ENCODE assay signal across 10 cellular contexts in genomic region chr7:25720427-25720826, GRCh38.
DNase-seq lines count a peak whose midpoint lies in the region; ATAC-seq and TF ChIP-seq lines count a peak whose summit lies in the region.
"Had no signal": no experiment of that assay in that cellular context is flagged by ENCODE, and none has a peak within 500 bp of the region (broad histone marks: within the 10 kb centered on the region; RNA-seq: fewer than 3 reads in every experiment).

No MANE protein-coding gene starts in this region.

- no peaks in the 10 kb centered on the region for H3K9me3 ChIP-seq in Loucy (ENCODE audit: insufficient read depth, low read depth, low read length)
- H3K9me3 ChIP-seq: BLaER1 had no signal

- intact Hi-C loops in dorsolateral prefrontal cortex (cut with DNase I), result loop anchor here in 1 of 2 donors (5.0 kb wide), 1 partner anchor 132 kb away; no protein-coding TSS in a partner anchor

- H3F3A ChIP-seq in Loucy (ENCODE audit: low read depth), result no peaks in the 10 kb centered on the region

- CTCF ChIA-PET in GM10248 (lab: Yijun Ruan, JAX), result interaction anchor here (0.6 to 1.5 kb wide), 6 partner anchors 9 to 134 kb away, joined by 3 to 6 read pairs (median 4); no protein-coding TSS in a partner anchor

- POLR2A ChIA-PET in GM10248 (lab: Yijun Ruan, JAX), result no interaction called here

- TF ChIP-seq CTCF in Loucy (conservative IDR thresholded peaks at IDR 0.05; ENCODE audit: low read length) (peak; percentile 73), dorsolateral prefrontal cortex (IDR thresholded peaks at IDR 0.05 in 54 of 56, conservative IDR thresholded peaks at IDR 0.05 in 2 of 56; ENCODE audit: low read depth in 1 of 56, partially characterized antibody in 56 of 56) (peak in 53 of 56 donors; percentile 20 to 61 (median 44)), retinal pigment epithelial cell (conservative IDR thresholded peaks at IDR 0.05; ENCODE audit: low read depth, low read length) (peak; percentile 43), GM10248 (IDR thresholded peaks at IDR 0.05; ENCODE audit: control extremely low read depth, extremely low read depth, low read depth, missing control alignments) (no peak)

- H3K27ac ChIP-seq in dorsolateral prefrontal cortex, result no peak overlapping the region
- H3K27ac ChIP-seq: BLaER1 had no signal

- no peak overlapping the region for H3K4me2 ChIP-seq in Loucy (ENCODE audit: low read depth, low read length, poor library complexity, severe bottlenecking)
- H3K4me2 ChIP-seq: BLaER1 had no signal

- no peak overlapping the region for H3K9ac ChIP-seq in Loucy (ENCODE audit: low read depth, low read length, poor library complexity, severe bottlenecking)
- H3K9ac ChIP-seq: BLaER1 had no signal

- DNase-seq in NCI-H2107 treated with DMSO at 0.1 percent for 48 hours (lab: John Stamatoyannopoulos, UW; ENCODE audit: unreplicated experiment) (peak; percentile 20), NCI-H2107 (lab: John Stamatoyannopoulos, UW) (no peak), dorsolateral prefrontal cortex (no peak), retinal pigment epithelial cell (ENCODE audit: low read depth) (no peak), GM10248 (ENCODE audit: extremely low spot score) (no peak)
- DNase-seq: activated naive CD8-positive, alpha-beta T cell treated with anti-CD3 and anti-CD28 coated beads, Interleukin-2, amount 10 ng/mL, durations not matched to agents 7 days and 5 days had no signal

- no peak overlapping the region for H3K4me3 ChIP-seq in Loucy (ENCODE audit: low read length, poor library complexity, severe bottlenecking)
- H3K4me3 ChIP-seq in dorsolateral prefrontal cortex, result no peak overlapping the region
- H3K4me3 ChIP-seq in retinal pigment epithelial cell (ENCODE audit: low read length), result no peak overlapping the region
- H3K4me3 ChIP-seq: BLaER1 had no signal

- ATAC-seq in GM21576 (IDR thresholded peaks at IDR 0.05; ENCODE audit: unreplicated experiment) (no peak), HG03139 (IDR thresholded peaks at IDR 0.05; ENCODE audit: unreplicated experiment) (no peak)

- H3K4me1 ChIP-seq in Loucy (ENCODE audit: insufficient read depth, low read length, poor library complexity, severe bottlenecking), result no peaks in the 10 kb centered on the region
- H3K4me1 ChIP-seq: BLaER1 had no signal

- H3K27me3 ChIP-seq in Loucy (ENCODE audit: insufficient read depth, low read length, poor library complexity, severe bottlenecking) (no peaks in the 10 kb centered on the region), dorsolateral prefrontal cortex (no peaks in the 10 kb centered on the region)
- H3K27me3 ChIP-seq: BLaER1 had no signal

- H4K20me1 ChIP-seq in Loucy (ENCODE audit: insufficient read depth, low read length, poor library complexity, severe bottlenecking), result no peaks in the 10 kb centered on the region
- H4K20me1 ChIP-seq: BLaER1 had no signal

- no peak overlapping the region; the same call in 1 of the 2 replicates for H2AFZ ChIP-seq in Loucy (ENCODE audit: low read length)

- no peaks in the 10 kb centered on the region for H3K79me2 ChIP-seq in Loucy (ENCODE audit: insufficient read depth, low read length)

- H3K9me2 ChIP-seq in Loucy (replicated peaks; ENCODE audit: low read depth, low read length), result no peaks in the 10 kb centered on the region

- no peaks in the 10 kb centered on the region for H3K36me3 ChIP-seq in Loucy (ENCODE audit: insufficient read depth, low read length)
- H3K36me3 ChIP-seq: BLaER1 had no signal
